ENCODE assay signal across 27 cellular contexts in the genomic region with DNA sequence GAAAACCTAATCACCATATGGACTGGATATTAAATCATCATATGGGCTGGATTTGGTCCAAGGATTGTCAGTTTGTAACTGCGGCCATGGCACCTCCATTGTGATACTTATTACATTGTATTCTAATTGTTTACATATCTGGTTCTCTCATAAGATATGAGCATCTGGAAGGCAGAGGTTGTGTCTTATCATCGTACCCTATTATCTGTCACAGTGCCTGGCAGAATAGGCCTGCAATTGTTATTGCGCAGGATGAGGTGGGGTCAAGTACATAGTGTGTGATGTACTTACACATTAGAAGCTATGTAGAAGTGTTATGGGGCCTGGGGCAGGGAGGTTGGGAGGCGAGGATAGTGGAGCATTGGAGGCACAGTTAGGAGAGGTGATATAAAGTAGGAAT.
"Had no signal": no experiment of that assay in that cellular context is flagged by ENCODE, and none has a peak within 500 bp of the region (broad histone marks: within the 10 kb centered on the region; RNA-seq: fewer than 3 reads in every experiment).

No MANE protein-coding gene starts in this region.

- H3K9me3 ChIP-seq: heart right ventricle, left ventricle myocardium inferior, mucosa of descending colon, neutrophil, ovary, prostate gland, upper lobe of left lung had no signal

- H3K27me3 ChIP-seq: dorsolateral prefrontal cortex, heart right ventricle, ovary, upper lobe of left lung had no signal

- FAIRE-seq: bronchial epithelial cell, endothelial cell of umbilical vein had no signal

- H3K27ac ChIP-seq: neutrophil, ovary, prostate gland, SK-N-MC had no signal

- ATAC-seq: activated naive CD8-positive, alpha-beta T cell treated with anti-CD3 and anti-CD28 coated beads, Interleukin-2, amount 50 U/mL, for 24 hours; activated T-helper 17 cell treated with anti-CD3 and anti-CD28 coated beads, Interleukin-2, amount 50 U/mL, for 72 hours; effector memory CD8-positive, alpha-beta T cell; heart right ventricle; mucosa of descending colon had no signal

- H3K36me3 ChIP-seq: neutrophil, ovary, prostate gland had no signal

- H3K4me1 ChIP-seq: prostate gland had no signal

- DNase-seq: activated CD4-positive, alpha-beta memory T cell treated with anti-CD3 and anti-CD28 coated beads for 36 hours; activated CD4-positive, alpha-beta T cell treated with anti-CD3 and anti-CD28 coated beads, Interleukin-2, amount 10 ng/mL, durations not matched to agents 24 days and 14 days; activated CD4-positive, CD25-positive, alpha-beta regulatory T cell treated with anti-CD3 and anti-CD28 coated beads, Interleukin-2, amount 50 U/mL, for 72 hours; activated CD8-positive, alpha-beta memory T cell treated with anti-CD3 and anti-CD28 coated beads, Interleukin-2, amount 50 U/mL, for 48 hours; activated gamma-delta T cell treated with Interleukin-2 at 50 U/mL for 16 hours; activated naive CD4-positive, alpha-beta T cell treated with anti-CD3 and anti-CD28 coated beads, Interleukin-2, amount 50 U/mL, for 16 hours; activated naive CD8-positive, alpha-beta T cell treated with anti-CD3 and anti-CD28 coated beads, Interleukin-2, amount 50 U/mL, for 24 hours; activated T-cell treated with anti-CD3 and anti-CD28 coated beads, Interleukin-2, amount 50 U/mL, for 24 hours; dorsolateral prefrontal cortex; effector memory CD8-positive, alpha-beta T cell; foreskin fibroblast; heart right ventricle; left ventricle myocardium inferior; mucosa of descending colon; ovary; retina; stimulated activated naive CD4-positive, alpha-beta T cell; T-helper 2 cell; upper lobe of left lung had no signal

- H3K4me3 ChIP-seq: dorsolateral prefrontal cortex, heart right ventricle, left ventricle myocardium inferior, mucosa of descending colon, ovary, prostate gland, SK-N-MC, upper lobe of left lung had no signal

- H3K4me3 Mint-ChIP-seq: activated CD4-positive, alpha-beta memory T cell treated with anti-CD3 and anti-CD28 coated beads for 36 hours; activated CD4-positive, alpha-beta T cell treated with anti-CD3 and anti-CD28 coated beads, Interleukin-2, amount 10 ng/mL, durations not matched to agents 24 days and 14 days; activated naive CD8-positive, alpha-beta T cell treated with anti-CD3 and anti-CD28 coated beads, Interleukin-2, amount 50 U/mL, for 24 hours; activated T-cell treated with anti-CD3 and anti-CD28 coated beads, Interleukin-2, amount 50 U/mL, for 24 hours; activated T-helper 17 cell treated with anti-CD3 and anti-CD28 coated beads, Interleukin-2, amount 50 U/mL, for 72 hours; central memory CD8-positive, alpha-beta T cell; effector memory CD8-positive, alpha-beta T cell had no signal

- H3K27ac Mint-ChIP-seq: activated CD4-positive, alpha-beta memory T cell treated with anti-CD3 and anti-CD28 coated beads for 36 hours; activated CD4-positive, alpha-beta T cell treated with anti-CD3 and anti-CD28 coated beads, Interleukin-2, amount 10 ng/mL, durations not matched to agents 24 days and 14 days; activated naive CD8-positive, alpha-beta T cell treated with anti-CD3 and anti-CD28 coated beads, Interleukin-2, amount 50 U/mL, for 24 hours; activated T-cell treated with anti-CD3 and anti-CD28 coated beads, Interleukin-2, amount 50 U/mL, for 24 hours; activated T-helper 17 cell treated with anti-CD3 and anti-CD28 coated beads, Interleukin-2, amount 50 U/mL, for 72 hours; effector memory CD8-positive, alpha-beta T cell; nephron had no signal

- H3K27me3 Mint-ChIP-seq: activated CD4-positive, alpha-beta memory T cell treated with anti-CD3 and anti-CD28 coated beads for 36 hours; activated naive CD8-positive, alpha-beta T cell treated with anti-CD3 and anti-CD28 coated beads, Interleukin-2, amount 50 U/mL, for 24 hours; activated T-cell treated with anti-CD3 and anti-CD28 coated beads, Interleukin-2, amount 50 U/mL, for 24 hours; activated T-helper 17 cell treated with anti-CD3 and anti-CD28 coated beads, Interleukin-2, amount 50 U/mL, for 72 hours; central memory CD8-positive, alpha-beta T cell; effector memory CD8-positive, alpha-beta T cell had no signal
